Comparison of ENCODE assay signal across 1 cellular context in the genomic region with DNA sequence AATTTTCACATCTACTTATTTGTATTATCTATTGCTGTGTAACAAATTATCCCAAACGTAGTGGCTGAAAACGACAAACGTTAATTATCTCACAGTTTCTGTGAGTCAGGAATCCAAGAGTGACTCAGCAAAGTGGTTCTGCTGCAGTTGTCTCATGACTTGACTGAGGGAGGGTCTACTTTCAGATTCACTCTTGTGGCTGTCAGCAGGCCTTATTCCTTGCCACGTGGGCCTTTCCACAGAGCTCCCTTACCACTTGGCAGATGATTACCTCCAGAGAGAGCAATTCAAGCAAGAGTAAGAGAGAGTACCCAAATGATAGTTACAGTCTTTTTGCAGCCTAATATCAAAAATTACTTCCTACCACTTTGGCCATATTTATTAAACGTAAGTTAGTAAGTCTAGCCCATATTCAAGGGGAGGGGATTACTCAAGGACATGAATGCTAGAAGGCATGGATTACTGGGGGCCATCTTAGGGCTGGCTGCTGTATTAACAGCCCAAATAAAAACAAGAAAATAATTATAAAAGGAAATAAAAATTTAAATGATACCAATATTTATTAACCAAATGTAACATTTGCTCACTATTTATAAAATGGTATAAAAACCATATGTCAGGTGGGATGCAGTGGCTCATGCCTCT.
TF ChIP-seq lines count a peak whose summit lies in the region.

No MANE protein-coding gene starts in this region.

TF ChIP-seq in K562, 482 proteins besides CTCF, POLR2A, EP300 and RAD21 (continued from another document and continues in another):
- TF ChIP-seq, protein P1, sequence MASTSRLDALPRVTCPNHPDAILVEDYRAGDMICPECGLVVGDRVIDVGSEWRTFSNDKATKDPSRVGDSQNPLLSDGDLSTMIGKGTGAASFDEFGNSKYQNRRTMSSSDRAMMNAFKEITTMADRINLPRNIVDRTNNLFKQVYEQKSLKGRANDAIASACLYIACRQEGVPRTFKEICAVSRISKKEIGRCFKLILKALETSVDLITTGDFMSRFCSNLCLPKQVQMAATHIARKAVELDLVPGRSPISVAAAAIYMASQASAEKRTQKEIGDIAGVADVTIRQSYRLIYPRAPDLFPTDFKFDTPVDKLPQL (IDR thresholded peaks at IDR 0.05; ENCODE audit: extremely low read depth, insufficient read length), result no peak
- TF ChIP-seq TRIM28 (IDR thresholded peaks at IDR 0.05) (peak; percentile 35; the same call in 1 of the 2 replicates), CBX8 (IDR thresholded peaks at IDR 0.05; ENCODE audit: borderline replicate concordance, extremely low read depth, low read depth, low read length, poor library complexity, severe bottlenecking) (no peak), JUNB (CRISPR knock-in tag; conservative IDR thresholded peaks at IDR 0.05) (no peak), POLR3A (IDR thresholded peaks at IDR 0.05; ENCODE audit: borderline replicate concordance, extremely low read depth, insufficient read depth, insufficient read length) (no peak), SMAD3 (CRISPR knock-in tag; conservative IDR thresholded peaks at IDR 0.05) (0 out of 2 replicates have a peak, but pooled peaks have one; percentile 23), SIN3A (IDR thresholded peaks at IDR 0.05; ENCODE audit: borderline replicate concordance in 2 of 2, control insufficient read depth in 1 of 2, low read depth in 2 of 2, low read length in 2 of 2) (peak in 1 of 2 experiments; percentile 72; a peak in 1 of 4 replicates), CREM (IDR thresholded peaks at IDR 0.05; ENCODE audit: low read depth) (peak; percentile 30; the same call in 1 of the 2 replicates), ETS2 (tag; IDR thresholded peaks at IDR 0.05; ENCODE audit: borderline replicate concordance, poor library complexity, severe bottlenecking) (no peak), ETV6 (IDR thresholded peaks at IDR 0.05; ENCODE audit: borderline replicate concordance in 1 of 2, low read depth in 2 of 2, low read length in 1 of 2) (no peak), ETV6 (CRISPR knock-in tag; IDR thresholded peaks at IDR 0.05; ENCODE audit: borderline replicate concordance) (no peak), ZNF224 (CRISPR knock-in tag; IDR thresholded peaks at IDR 0.05) (no peak), ZSCAN29 (IDR thresholded peaks at IDR 0.05) (no peak), ESRRA (IDR thresholded peaks at IDR 0.05; ENCODE audit: borderline replicate concordance, low read depth) (no peak), TCF3 (CRISPR knock-in tag; IDR thresholded peaks at IDR 0.05) (no peak), NUFIP1 (IDR thresholded peaks at IDR 0.05; ENCODE audit: partially characterized antibody) (no peak), STAT5A (IDR thresholded peaks at IDR 0.05; ENCODE audit: borderline replicate concordance, low read length) (no peak), ZNF41 (CRISPR knock-in tag; conservative IDR thresholded peaks at IDR 0.05) (no peak), MYBL2 (IDR thresholded peaks at IDR 0.05; ENCODE audit: low read depth) (peak; percentile 62; the same call in 1 of the 2 replicates), MYBL2 (CRISPR knock-in tag; IDR thresholded peaks at IDR 0.05; ENCODE audit: borderline replicate concordance) (no peak), CAMTA2 (CRISPR knock-in tag; conservative IDR thresholded peaks at IDR 0.05) (no peak), SAFB2 (IDR thresholded peaks at IDR 0.05; ENCODE audit: borderline replicate concordance, low read depth, low read length, severe bottlenecking) (no peak), TRIM24 (IDR thresholded peaks at IDR 0.05) (peak; percentile 69 to 81; a peak in 3 of 4 replicates), SOX6 (IDR thresholded peaks at IDR 0.05) (peak; percentile 26; the same call in 1 of the 2 replicates), ZNF583 (CRISPR knock-in tag; IDR thresholded peaks at IDR 0.05) (peak; percentile 54; the same call in 1 of the 2 replicates), L3MBTL2 (IDR thresholded peaks at IDR 0.05) (peak; percentile 85), MCM5 (IDR thresholded peaks at IDR 0.05; ENCODE audit: low read depth) (no peak), RBBP5 (IDR thresholded peaks at IDR 0.05; ENCODE audit: borderline replicate concordance, insufficient read depth, low read length, poor library complexity, severe bottlenecking) (no peak), SPI1 (IDR thresholded peaks at IDR 0.05; ENCODE audit: borderline replicate concordance, low read depth, low read length) (no peak), NRF1 (conservative IDR thresholded peaks at IDR 0.05 in 1 of 2, IDR thresholded peaks at IDR 0.05 in 1 of 2) (no peak), TCF7L2 (IDR thresholded peaks at IDR 0.05; ENCODE audit: low read depth, low read length) (no peak), ZNF324 (CRISPR knock-in tag; IDR thresholded peaks at IDR 0.05) (no peak), BHLHE40 (IDR thresholded peaks at IDR 0.05; ENCODE audit: low read length) (no peak), ERF (CRISPR knock-in tag; IDR thresholded peaks at IDR 0.05) (no peak), NFIC (IDR thresholded peaks at IDR 0.05) (no peak), ZEB2 (IDR thresholded peaks at IDR 0.05) (no peak), TBP (optimal IDR thresholded peaks at IDR 0.05; ENCODE audit: low read depth, low read length) (peak; percentile 34), ELF2 (CRISPR knock-in tag; IDR thresholded peaks at IDR 0.05) (no peak), HNRNPUL1 (IDR thresholded peaks at IDR 0.05; ENCODE audit: low read length) (no peak)
- TF ChIP-seq, protein P2, sequence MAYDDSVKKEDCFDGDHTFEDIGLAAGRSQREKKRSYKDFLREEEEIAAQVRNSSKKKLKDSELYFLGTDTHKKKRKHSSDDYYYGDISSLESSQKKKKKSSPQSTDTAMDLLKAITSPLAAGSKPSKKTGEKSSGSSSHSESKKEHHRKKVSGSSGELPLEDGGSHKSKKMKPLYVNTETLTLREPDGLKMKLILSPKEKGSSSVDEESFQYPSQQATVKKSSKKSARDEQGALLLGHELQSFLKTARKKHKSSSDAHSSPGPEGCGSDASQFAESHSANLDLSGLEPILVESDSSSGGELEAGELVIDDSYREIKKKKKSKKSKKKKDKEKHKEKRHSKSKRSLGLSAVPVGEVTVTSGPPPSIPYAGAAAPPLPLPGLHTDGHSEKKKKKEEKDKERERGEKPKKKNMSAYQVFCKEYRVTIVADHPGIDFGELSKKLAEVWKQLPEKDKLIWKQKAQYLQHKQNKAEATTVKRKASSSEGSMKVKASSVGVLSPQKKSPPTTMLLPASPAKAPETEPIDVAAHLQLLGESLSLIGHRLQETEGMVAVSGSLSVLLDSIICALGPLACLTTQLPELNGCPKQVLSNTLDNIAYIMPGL (CRISPR knock-in tag; IDR thresholded peaks at IDR 0.05), result no peak
- TF ChIP-seq, protein P3, sequence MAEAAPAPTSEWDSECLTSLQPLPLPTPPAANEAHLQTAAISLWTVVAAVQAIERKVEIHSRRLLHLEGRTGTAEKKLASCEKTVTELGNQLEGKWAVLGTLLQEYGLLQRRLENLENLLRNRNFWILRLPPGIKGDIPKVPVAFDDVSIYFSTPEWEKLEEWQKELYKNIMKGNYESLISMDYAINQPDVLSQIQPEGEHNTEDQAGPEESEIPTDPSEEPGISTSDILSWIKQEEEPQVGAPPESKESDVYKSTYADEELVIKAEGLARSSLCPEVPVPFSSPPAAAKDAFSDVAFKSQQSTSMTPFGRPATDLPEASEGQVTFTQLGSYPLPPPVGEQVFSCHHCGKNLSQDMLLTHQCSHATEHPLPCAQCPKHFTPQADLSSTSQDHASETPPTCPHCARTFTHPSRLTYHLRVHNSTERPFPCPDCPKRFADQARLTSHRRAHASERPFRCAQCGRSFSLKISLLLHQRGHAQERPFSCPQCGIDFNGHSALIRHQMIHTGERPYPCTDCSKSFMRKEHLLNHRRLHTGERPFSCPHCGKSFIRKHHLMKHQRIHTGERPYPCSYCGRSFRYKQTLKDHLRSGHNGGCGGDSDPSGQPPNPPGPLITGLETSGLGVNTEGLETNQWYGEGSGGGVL (CRISPR knock-in tag; IDR thresholded peaks at IDR 0.05), result no peak
- TF ChIP-seq, protein P4, sequence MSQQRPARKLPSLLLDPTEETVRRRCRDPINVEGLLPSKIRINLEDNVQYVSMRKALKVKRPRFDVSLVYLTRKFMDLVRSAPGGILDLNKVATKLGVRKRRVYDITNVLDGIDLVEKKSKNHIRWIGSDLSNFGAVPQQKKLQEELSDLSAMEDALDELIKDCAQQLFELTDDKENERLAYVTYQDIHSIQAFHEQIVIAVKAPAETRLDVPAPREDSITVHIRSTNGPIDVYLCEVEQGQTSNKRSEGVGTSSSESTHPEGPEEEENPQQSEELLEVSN (IDR thresholded peaks at IDR 0.05; ENCODE audit: borderline replicate concordance in 1 of 2, extremely low read depth in 1 of 2, insufficient read depth in 1 of 2, insufficient read length in 1 of 2, low read depth in 1 of 2, low read length in 1 of 2, poor library complexity in 1 of 2, severe bottlenecking in 1 of 2), result peak; percentile 40 to 64
- TF ChIP-seq, protein P5, sequence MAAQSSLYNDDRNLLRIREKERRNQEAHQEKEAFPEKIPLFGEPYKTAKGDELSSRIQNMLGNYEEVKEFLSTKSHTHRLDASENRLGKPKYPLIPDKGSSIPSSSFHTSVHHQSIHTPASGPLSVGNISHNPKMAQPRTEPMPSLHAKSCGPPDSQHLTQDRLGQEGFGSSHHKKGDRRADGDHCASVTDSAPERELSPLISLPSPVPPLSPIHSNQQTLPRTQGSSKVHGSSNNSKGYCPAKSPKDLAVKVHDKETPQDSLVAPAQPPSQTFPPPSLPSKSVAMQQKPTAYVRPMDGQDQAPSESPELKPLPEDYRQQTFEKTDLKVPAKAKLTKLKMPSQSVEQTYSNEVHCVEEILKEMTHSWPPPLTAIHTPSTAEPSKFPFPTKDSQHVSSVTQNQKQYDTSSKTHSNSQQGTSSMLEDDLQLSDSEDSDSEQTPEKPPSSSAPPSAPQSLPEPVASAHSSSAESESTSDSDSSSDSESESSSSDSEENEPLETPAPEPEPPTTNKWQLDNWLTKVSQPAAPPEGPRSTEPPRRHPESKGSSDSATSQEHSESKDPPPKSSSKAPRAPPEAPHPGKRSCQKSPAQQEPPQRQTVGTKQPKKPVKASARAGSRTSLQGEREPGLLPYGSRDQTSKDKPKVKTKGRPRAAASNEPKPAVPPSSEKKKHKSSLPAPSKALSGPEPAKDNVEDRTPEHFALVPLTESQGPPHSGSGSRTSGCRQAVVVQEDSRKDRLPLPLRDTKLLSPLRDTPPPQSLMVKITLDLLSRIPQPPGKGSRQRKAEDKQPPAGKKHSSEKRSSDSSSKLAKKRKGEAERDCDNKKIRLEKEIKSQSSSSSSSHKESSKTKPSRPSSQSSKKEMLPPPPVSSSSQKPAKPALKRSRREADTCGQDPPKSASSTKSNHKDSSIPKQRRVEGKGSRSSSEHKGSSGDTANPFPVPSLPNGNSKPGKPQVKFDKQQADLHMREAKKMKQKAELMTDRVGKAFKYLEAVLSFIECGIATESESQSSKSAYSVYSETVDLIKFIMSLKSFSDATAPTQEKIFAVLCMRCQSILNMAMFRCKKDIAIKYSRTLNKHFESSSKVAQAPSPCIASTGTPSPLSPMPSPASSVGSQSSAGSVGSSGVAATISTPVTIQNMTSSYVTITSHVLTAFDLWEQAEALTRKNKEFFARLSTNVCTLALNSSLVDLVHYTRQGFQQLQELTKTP (IDR thresholded peaks at IDR 0.05; ENCODE audit: low read depth in 1 of 2, partially characterized antibody in 2 of 2), result no peak
- TF ChIP-seq, protein P6, sequence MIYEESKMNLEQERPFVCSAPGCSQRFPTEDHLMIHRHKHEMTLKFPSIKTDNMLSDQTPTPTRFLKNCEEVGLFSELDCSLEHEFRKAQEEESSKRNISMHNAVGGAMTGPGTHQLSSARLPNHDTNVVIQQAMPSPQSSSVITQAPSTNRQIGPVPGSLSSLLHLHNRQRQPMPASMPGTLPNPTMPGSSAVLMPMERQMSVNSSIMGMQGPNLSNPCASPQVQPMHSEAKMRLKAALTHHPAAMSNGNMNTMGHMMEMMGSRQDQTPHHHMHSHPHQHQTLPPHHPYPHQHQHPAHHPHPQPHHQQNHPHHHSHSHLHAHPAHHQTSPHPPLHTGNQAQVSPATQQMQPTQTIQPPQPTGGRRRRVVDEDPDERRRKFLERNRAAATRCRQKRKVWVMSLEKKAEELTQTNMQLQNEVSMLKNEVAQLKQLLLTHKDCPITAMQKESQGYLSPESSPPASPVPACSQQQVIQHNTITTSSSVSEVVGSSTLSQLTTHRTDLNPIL (CRISPR knock-in tag; IDR thresholded peaks at IDR 0.05), result no peak
- TF ChIP-seq, protein P7, sequence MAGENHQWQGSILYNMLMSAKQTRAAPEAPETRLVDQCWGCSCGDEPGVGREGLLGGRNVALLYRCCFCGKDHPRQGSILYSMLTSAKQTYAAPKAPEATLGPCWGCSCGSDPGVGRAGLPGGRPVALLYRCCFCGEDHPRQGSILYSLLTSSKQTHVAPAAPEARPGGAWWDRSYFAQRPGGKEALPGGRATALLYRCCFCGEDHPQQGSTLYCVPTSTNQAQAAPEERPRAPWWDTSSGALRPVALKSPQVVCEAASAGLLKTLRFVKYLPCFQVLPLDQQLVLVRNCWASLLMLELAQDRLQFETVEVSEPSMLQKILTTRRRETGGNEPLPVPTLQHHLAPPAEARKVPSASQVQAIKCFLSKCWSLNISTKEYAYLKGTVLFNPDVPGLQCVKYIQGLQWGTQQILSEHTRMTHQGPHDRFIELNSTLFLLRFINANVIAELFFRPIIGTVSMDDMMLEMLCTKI (IDR thresholded peaks at IDR 0.05; ENCODE audit: partially characterized antibody), result no peak
- TF ChIP-seq, protein P8, sequence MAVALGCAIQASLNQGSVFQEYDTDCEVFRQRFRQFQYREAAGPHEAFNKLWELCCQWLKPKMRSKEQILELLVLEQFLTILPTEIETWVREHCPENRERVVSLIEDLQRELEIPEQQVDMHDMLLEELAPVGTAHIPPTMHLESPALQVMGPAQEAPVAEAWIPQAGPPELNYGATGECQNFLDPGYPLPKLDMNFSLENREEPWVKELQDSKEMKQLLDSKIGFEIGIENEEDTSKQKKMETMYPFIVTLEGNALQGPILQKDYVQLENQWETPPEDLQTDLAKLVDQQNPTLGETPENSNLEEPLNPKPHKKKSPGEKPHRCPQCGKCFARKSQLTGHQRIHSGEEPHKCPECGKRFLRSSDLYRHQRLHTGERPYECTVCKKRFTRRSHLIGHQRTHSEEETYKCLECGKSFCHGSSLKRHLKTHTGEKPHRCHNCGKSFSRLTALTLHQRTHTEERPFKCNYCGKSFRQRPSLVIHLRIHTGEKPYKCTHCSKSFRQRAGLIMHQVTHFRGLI (CRISPR knock-in tag; IDR thresholded peaks at IDR 0.05), result no peak
- TF ChIP-seq, protein P9, sequence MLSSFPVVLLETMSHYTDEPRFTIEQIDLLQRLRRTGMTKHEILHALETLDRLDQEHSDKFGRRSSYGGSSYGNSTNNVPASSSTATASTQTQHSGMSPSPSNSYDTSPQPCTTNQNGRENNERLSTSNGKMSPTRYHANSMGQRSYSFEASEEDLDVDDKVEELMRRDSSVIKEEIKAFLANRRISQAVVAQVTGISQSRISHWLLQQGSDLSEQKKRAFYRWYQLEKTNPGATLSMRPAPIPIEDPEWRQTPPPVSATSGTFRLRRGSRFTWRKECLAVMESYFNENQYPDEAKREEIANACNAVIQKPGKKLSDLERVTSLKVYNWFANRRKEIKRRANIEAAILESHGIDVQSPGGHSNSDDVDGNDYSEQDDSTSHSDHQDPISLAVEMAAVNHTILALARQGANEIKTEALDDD (IDR thresholded peaks at IDR 0.05), result no peak
- TF ChIP-seq, protein P10, sequence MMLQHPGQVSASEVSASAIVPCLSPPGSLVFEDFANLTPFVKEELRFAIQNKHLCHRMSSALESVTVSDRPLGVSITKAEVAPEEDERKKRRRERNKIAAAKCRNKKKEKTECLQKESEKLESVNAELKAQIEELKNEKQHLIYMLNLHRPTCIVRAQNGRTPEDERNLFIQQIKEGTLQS (IDR thresholded peaks at IDR 0.05), result peak; percentile 79
- TF ChIP-seq, protein P10 (CRISPR knock-in tag; conservative IDR thresholded peaks at IDR 0.05), result no peak
